10 cellular contexts compared by ENCODE assay signal in genomic region chr12:71216725-71217579, GRCh38. TPM values are rescaled to one million over a fixed set of nuclear protein-coding genes. Genes with fewer than 3 reads are reported as not detected.
A peak's percentile ranks its signal among the peaks of the same experiment; 100 is the strongest.
DNase-seq lines count a peak whose midpoint lies in the region; ATAC-seq, FAIRE-seq and TF ChIP-seq lines count a peak whose summit lies in the region.
"Had no signal": no experiment of that assay in that cellular context is flagged by ENCODE, and none has a peak within 500 bp of the region (broad histone marks: within the 10 kb centered on the region; RNA-seq: fewer than 3 reads in every experiment).

No MANE protein-coding gene starts in this region.

- H3K27ac Mint-ChIP-seq in activated CD8-positive, alpha-beta T cell treated with anti-CD3 and anti-CD28 coated beads, Interleukin-2, amount 10 ng/mL, durations not matched to agents 7 days and 5 days = no peak overlapping the region
- H3K27ac Mint-ChIP-seq in activated naive CD8-positive, alpha-beta T cell treated with anti-CD3 and anti-CD28 coated beads, Interleukin-2, amount 50 U/mL, for 24 hours = no peak overlapping the region
- no peak overlapping the region for H3K27ac Mint-ChIP-seq in activated T-helper 2 cell treated with anti-CD3 and anti-CD28 coated beads, Interferon-gamma antibody, Interleukin-2, Interleukin-4, amounts not matched to agents 10 μg/mL and 5 μg/mL and 100 μg/mL, durations not matched to agents 14 hours and 24 hours and 36 hours
- H3K27ac Mint-ChIP-seq: activated naive CD8-positive, alpha-beta T cell treated with anti-CD3 and anti-CD28 coated beads, Interleukin-2, amount 10 ng/mL, durations not matched to agents 7 days and 5 days had no signal

- H3K4me1 Mint-ChIP-seq in activated CD8-positive, alpha-beta T cell treated with anti-CD3 and anti-CD28 coated beads, Interleukin-2, amount 10 ng/mL, durations not matched to agents 7 days and 5 days (ENCODE audit: low read depth) = no peaks in the 10 kb centered on the region
- H3K4me1 Mint-ChIP-seq in activated naive CD8-positive, alpha-beta T cell treated with anti-CD3 and anti-CD28 coated beads, Interleukin-2, amount 50 U/mL, for 24 hours = no peaks in the 10 kb centered on the region
- no peaks in the 10 kb centered on the region for H3K4me1 Mint-ChIP-seq in activated T-helper 2 cell treated with anti-CD3 and anti-CD28 coated beads, Interferon-gamma antibody, Interleukin-2, Interleukin-4, amounts not matched to agents 10 μg/mL and 5 μg/mL and 100 μg/mL, durations not matched to agents 14 hours and 24 hours and 36 hours (ENCODE audit: low read depth)
- H3K4me1 Mint-ChIP-seq: activated naive CD8-positive, alpha-beta T cell treated with anti-CD3 and anti-CD28 coated beads, Interleukin-2, amount 10 ng/mL, durations not matched to agents 7 days and 5 days had no signal

- intact Hi-C loops in activated T-helper 2 cell treated with anti-CD3 and anti-CD28 coated beads, Interferon-gamma antibody, Interleukin-2, Interleukin-4, amounts not matched to agents 10 μg/mL and 5 μg/mL and 100 μg/mL, durations not matched to agents 14 hours and 24 hours and 36 hours (cut with micrococcal nuclease) = no loop called here

- DNase-seq in AG08395 (ENCODE audit: low spot score) = peak; percentile 17
- no peak for DNase-seq in GM19239 (ENCODE audit: insufficient read length, low spot score)
- peak; percentile 71 for DNase-seq in NCI-H2029 (lab: John Stamatoyannopoulos, UW)
- peak; percentile 19 for DNase-seq in activated CD8-positive, alpha-beta T cell treated with anti-CD3 and anti-CD28 coated beads, Interleukin-2, amount 10 ng/mL, durations not matched to agents 7 days and 5 days
- DNase-seq in kidney epithelial cell (ENCODE audit: low read depth) = no peak
- no peak for DNase-seq in activated naive CD8-positive, alpha-beta T cell treated with anti-CD3 and anti-CD28 coated beads, Interleukin-2, amount 50 U/mL, for 24 hours
- no peak for DNase-seq in GDM1 (lab: John Stamatoyannopoulos, UW)
- DNase-seq in activated T-helper 2 cell treated with anti-CD3 and anti-CD28 coated beads, Interferon-gamma antibody, Interleukin-2, Interleukin-4, amounts not matched to agents 10 μg/mL and 5 μg/mL and 100 μg/mL, durations not matched to agents 14 hours and 24 hours and 36 hours (ENCODE audit: low spot score) = no peak
- DNase-seq: activated naive CD8-positive, alpha-beta T cell treated with anti-CD3 and anti-CD28 coated beads, Interleukin-2, amount 10 ng/mL, durations not matched to agents 7 days and 5 days had no signal

- H3K36me3 ChIP-seq in kidney epithelial cell (ENCODE audit: control insufficient read depth, insufficient read depth, low read length) = no peaks in the 10 kb centered on the region

- CTCF ChIA-PET in activated CD8-positive, alpha-beta T cell treated with anti-CD3 and anti-CD28 coated beads, Interleukin-2, amount 10 ng/mL, durations not matched to agents 7 days and 5 days (lab: Charles Lee) = no interaction called here

- FAIRE-seq in GM19239 (lab: Jason Lieb, UNC) = peak; percentile 47
- FAIRE-seq: GM18507 had no signal

- no peak overlapping the region for H3K4me3 ChIP-seq in kidney epithelial cell (ENCODE audit: low read depth, low read length)

- POLR2A ChIA-PET in activated CD8-positive, alpha-beta T cell treated with anti-CD3 and anti-CD28 coated beads, Interleukin-2, amount 10 ng/mL, durations not matched to agents 7 days and 5 days (lab: Charles Lee) = no interaction called here

- H3K9me3 Mint-ChIP-seq in activated CD8-positive, alpha-beta T cell treated with anti-CD3 and anti-CD28 coated beads, Interleukin-2, amount 10 ng/mL, durations not matched to agents 7 days and 5 days (ENCODE audit: insufficient read depth) = no peaks in the 10 kb centered on the region
- no peaks in the 10 kb centered on the region for H3K9me3 Mint-ChIP-seq in activated naive CD8-positive, alpha-beta T cell treated with anti-CD3 and anti-CD28 coated beads, Interleukin-2, amount 50 U/mL, for 24 hours
- no peaks in the 10 kb centered on the region for H3K9me3 Mint-ChIP-seq in activated T-helper 2 cell treated with anti-CD3 and anti-CD28 coated beads, Interferon-gamma antibody, Interleukin-2, Interleukin-4, amounts not matched to agents 10 μg/mL and 5 μg/mL and 100 μg/mL, durations not matched to agents 14 hours and 24 hours and 36 hours

- no peak overlapping the region for H3K4me3 Mint-ChIP-seq in activated CD8-positive, alpha-beta T cell treated with anti-CD3 and anti-CD28 coated beads, Interleukin-2, amount 10 ng/mL, durations not matched to agents 7 days and 5 days
- no peak overlapping the region for H3K4me3 Mint-ChIP-seq in activated naive CD8-positive, alpha-beta T cell treated with anti-CD3 and anti-CD28 coated beads, Interleukin-2, amount 50 U/mL, for 24 hours
- H3K4me3 Mint-ChIP-seq in activated T-helper 2 cell treated with anti-CD3 and anti-CD28 coated beads, Interferon-gamma antibody, Interleukin-2, Interleukin-4, amounts not matched to agents 10 μg/mL and 5 μg/mL and 100 μg/mL, durations not matched to agents 14 hours and 24 hours and 36 hours (ENCODE audit: low read depth) = no peak overlapping the region
- H3K4me3 Mint-ChIP-seq: activated naive CD8-positive, alpha-beta T cell treated with anti-CD3 and anti-CD28 coated beads, Interleukin-2, amount 10 ng/mL, durations not matched to agents 7 days and 5 days had no signal

- H3K27me3 Mint-ChIP-seq in activated CD8-positive, alpha-beta T cell treated with anti-CD3 and anti-CD28 coated beads, Interleukin-2, amount 10 ng/mL, durations not matched to agents 7 days and 5 days (ENCODE audit: low read depth) = no peaks in the 10 kb centered on the region
- peaks cover 7% of the 10 kb centered on the region for H3K27me3 Mint-ChIP-seq in activated naive CD8-positive, alpha-beta T cell treated with anti-CD3 and anti-CD28 coated beads, Interleukin-2, amount 50 U/mL, for 24 hours
- H3K27me3 Mint-ChIP-seq in activated T-helper 2 cell treated with anti-CD3 and anti-CD28 coated beads, Interferon-gamma antibody, Interleukin-2, Interleukin-4, amounts not matched to agents 10 μg/mL and 5 μg/mL and 100 μg/mL, durations not matched to agents 14 hours and 24 hours and 36 hours (ENCODE audit: low read depth) = no peaks in the 10 kb centered on the region
- H3K27me3 Mint-ChIP-seq: activated naive CD8-positive, alpha-beta T cell treated with anti-CD3 and anti-CD28 coated beads, Interleukin-2, amount 10 ng/mL, durations not matched to agents 7 days and 5 days had no signal

- no peaks in the 10 kb centered on the region for H3K36me3 Mint-ChIP-seq in activated CD8-positive, alpha-beta T cell treated with anti-CD3 and anti-CD28 coated beads, Interleukin-2, amount 10 ng/mL, durations not matched to agents 7 days and 5 days (ENCODE audit: low read depth)
- no peaks in the 10 kb centered on the region for H3K36me3 Mint-ChIP-seq in activated naive CD8-positive, alpha-beta T cell treated with anti-CD3 and anti-CD28 coated beads, Interleukin-2, amount 50 U/mL, for 24 hours (ENCODE audit: low read depth)
- H3K36me3 Mint-ChIP-seq in activated T-helper 2 cell treated with anti-CD3 and anti-CD28 coated beads, Interferon-gamma antibody, Interleukin-2, Interleukin-4, amounts not matched to agents 10 μg/mL and 5 μg/mL and 100 μg/mL, durations not matched to agents 14 hours and 24 hours and 36 hours (ENCODE audit: low read depth) = no peaks in the 10 kb centered on the region
- H3K36me3 Mint-ChIP-seq: activated naive CD8-positive, alpha-beta T cell treated with anti-CD3 and anti-CD28 coated beads, Interleukin-2, amount 10 ng/mL, durations not matched to agents 7 days and 5 days had no signal

- TF ChIP-seq CTCF in kidney epithelial cell (IDR thresholded peaks at IDR 0.05; ENCODE audit: insufficient read depth, low read length, poor library complexity, severe bottlenecking) = peak; percentile 48

- no peaks in the 10 kb centered on the region for H3K27me3 ChIP-seq in kidney epithelial cell (ENCODE audit: control insufficient read depth, insufficient read depth, low read length)

- no peak for ATAC-seq in activated CD8-positive, alpha-beta T cell treated with anti-CD3 and anti-CD28 coated beads, Interleukin-2, amount 10 ng/mL, durations not matched to agents 7 days and 5 days
- ATAC-seq in activated naive CD8-positive, alpha-beta T cell treated with anti-CD3 and anti-CD28 coated beads, Interleukin-2, amount 50 U/mL, for 24 hours = no peak

RNA-seq across cellular contexts. Expression of gene TSPAN8, which starts 59.2 kb away (rescaled TPM):
- not detected for total RNA-seq in activated CD8-positive, alpha-beta T cell treated with anti-CD3 and anti-CD28 coated beads, Interleukin-2, amount 10 ng/mL, durations not matched to agents 7 days and 5 days
- total RNA-seq in kidney epithelial cell = 0.42 and 0.89 TPM in 2 replicates
- not detected in 2 replicates for total RNA-seq in activated T-helper 2 cell treated with anti-CD3 and anti-CD28 coated beads, Interferon-gamma antibody, Interleukin-2, Interleukin-4, amounts not matched to agents 10 μg/mL and 5 μg/mL and 100 μg/mL, durations not matched to agents 14 hours and 24 hours and 36 hours
- total RNA-seq: activated naive CD8-positive, alpha-beta T cell treated with anti-CD3 and anti-CD28 coated beads, Interleukin-2, amount 10 ng/mL, durations not matched to agents 7 days and 5 days had no signal

Comparison
In these comparisons a context has a peak if more than half of its experiments do, and no peak if none do; other contexts are left out.
1. DNase-seq: peak in AG08395 (single experiment), NCI-H2029 (single experiment) and activated CD8-positive, alpha-beta T cell treated with anti-CD3 and anti-CD28 coated beads, Interleukin-2, amount 10 ng/mL, durations not matched to agents 7 days and 5 days (single experiment); none in GM19239 (single experiment), kidney epithelial cell (single experiment), activated naive CD8-positive, alpha-beta T cell treated with anti-CD3 and anti-CD28 coated beads, Interleukin-2, amount 50 U/mL, for 24 hours (single experiment), GDM1 (single experiment) and activated T-helper 2 cell treated with anti-CD3 and anti-CD28 coated beads, Interferon-gamma antibody, Interleukin-2, Interleukin-4, amounts not matched to agents 10 μg/mL and 5 μg/mL and 100 μg/mL, durations not matched to agents 14 hours and 24 hours and 36 hours (single experiment).